ENCODE assay signal across 19 cellular contexts in genomic region chr13:43895940-43896339, GRCh38. TPM values are rescaled to one million over a fixed set of nuclear protein-coding genes. Genes with fewer than 3 reads are reported as not detected.
A peak's percentile ranks its signal among the peaks of the same experiment; 100 is the strongest.
DNase-seq lines count a peak whose midpoint lies in the region; ATAC-seq, FAIRE-seq and TF ChIP-seq lines count a peak whose summit lies in the region.
"Had no signal": no experiment of that assay in that cellular context is flagged by ENCODE, and none has a peak within 500 bp of the region (broad histone marks: within the 10 kb centered on the region; RNA-seq: fewer than 3 reads in every experiment).

No MANE protein-coding gene starts in this region.

- no peaks in the 10 kb centered on the region for H3K36me3 ChIP-seq in astrocyte (ENCODE audit: insufficient read depth, low read length)

- H3K36me3 Mint-ChIP-seq in astrocyte (ENCODE audit: low read depth, unreplicated experiment), result no peaks in the 10 kb centered on the region

- peaks cover 6% of the 10 kb centered on the region for H3K4me1 Mint-ChIP-seq in astrocyte (ENCODE audit: low read depth, unreplicated experiment)
- H3K4me1 Mint-ChIP-seq: B cell had no signal

- CTCF ChIA-PET in AG04450 (lab: Charles Lee), result interaction anchor here (1.1 to 1.2 kb wide), 3 partner anchors 10 to 588 kb away, joined by 3 to 5 read pairs (median 4); no protein-coding TSS in a partner anchor

- DNase-seq in AG04450 (ENCODE audit: low read depth, low spot score) (peak; percentile 38), astrocyte (ENCODE audit: low read depth) (peak; percentile 36), myocyte (ENCODE audit: low read depth) (peak; percentile 17), SIG-M5 (lab: John Stamatoyannopoulos, UW) (no peak), NCI-H748 (lab: John Stamatoyannopoulos, UW; ENCODE audit: unreplicated experiment) (no peak), DMS153 treated with DMSO at 0.1 percent for 48 hours (lab: John Stamatoyannopoulos, UW; ENCODE audit: unreplicated experiment) (no peak)
- DNase-seq: DND-41; GOT3; NCI-H1694 treated with DMSO at 0.1 percent for 48 hours; NCI-H748 treated with DMSO at 0.1 percent for 48 hours; NK-92 treated with Interleukin-12 subunit alpha and Interleukin-12 subunit beta, amount 100 ng/mL, for 24 hours; SHP77; SK-N-SH had no signal

- H3K27ac ChIP-seq in AG04450 (ENCODE audit: low read depth, low read length) (no peak overlapping the region), astrocyte (ENCODE audit: low read depth, low read length) (no peak overlapping the region)
- H3K27ac ChIP-seq: 22Rv1 had no signal

- no peak overlapping the region for H3K4me2 ChIP-seq in astrocyte (ENCODE audit: low read length)
- H3K4me2 ChIP-seq: SK-N-SH had no signal

- no peaks in the 10 kb centered on the region for H3K4me1 ChIP-seq in astrocyte (ENCODE audit: insufficient read depth, low read length)

- no peak overlapping the region for H3K4me3 ChIP-seq in AG04450 (ENCODE audit: low read depth, low read length)
- H3K4me3 ChIP-seq in astrocyte (ENCODE audit: insufficient read depth, low read depth, low read length), result no peak overlapping the region
- H3K4me3 ChIP-seq: K562 had no signal

- H3K27ac Mint-ChIP-seq in astrocyte (ENCODE audit: unreplicated experiment), result no peak overlapping the region
- H3K27ac Mint-ChIP-seq: B cell had no signal

- TF ChIP-seq CTCF in AG04450 (IDR thresholded peaks at IDR 0.05; ENCODE audit: low read depth, low read length), result no peak
- TF ChIP-seq CTCF in astrocyte (IDR thresholded peaks at IDR 0.05; ENCODE audit: insufficient read depth, low read depth, low read length), result no peak

- no peaks in the 10 kb centered on the region for H4K20me1 ChIP-seq in astrocyte (ENCODE audit: insufficient read depth, low read length)

- H3K79me2 ChIP-seq in astrocyte (ENCODE audit: insufficient read depth, low read length), result no peaks in the 10 kb centered on the region

- H2AFZ ChIP-seq in astrocyte (ENCODE audit: low read depth, low read length), result no peak overlapping the region

- no peaks in the 10 kb centered on the region for H3K27me3 ChIP-seq in AG04450 (ENCODE audit: control insufficient read depth, insufficient read depth, low read length)
- no peaks in the 10 kb centered on the region for H3K27me3 ChIP-seq in astrocyte (ENCODE audit: insufficient read depth, low read length)

- H3K9me3 ChIP-seq in AG04450 (ENCODE audit: control insufficient read depth, insufficient read depth, low read length) (no peaks in the 10 kb centered on the region), astrocyte (ENCODE audit: insufficient read depth, low read depth, low read length) (no peaks in the 10 kb centered on the region)
- H3K9me3 ChIP-seq: SK-N-SH had no signal

- H3K9ac ChIP-seq in astrocyte (ENCODE audit: low read length), result no peak overlapping the region
- H3K9ac ChIP-seq: SK-N-SH had no signal

- H3K9me3 Mint-ChIP-seq in astrocyte (ENCODE audit: unreplicated experiment), result no peaks in the 10 kb centered on the region

- no peaks in the 10 kb centered on the region for H3K27me3 Mint-ChIP-seq in astrocyte (ENCODE audit: low read depth, unreplicated experiment)
- H3K27me3 Mint-ChIP-seq: B cell had no signal

- H3K4me3 Mint-ChIP-seq in astrocyte (ENCODE audit: unreplicated experiment), result no peak overlapping the region
- H3K4me3 Mint-ChIP-seq: B cell had no signal

- peak; percentile 81 for ATAC-seq in esophagus mucosa
- ATAC-seq in HG02973 (IDR thresholded peaks at IDR 0.05; ENCODE audit: unreplicated experiment), result no peak
- ATAC-seq: K562 had no signal

- POLR2A ChIA-PET in AG04450 (lab: Yijun Ruan, JAX), result interaction anchor here (0.9 kb wide), 1 partner anchor 12 kb away, joined by 3 read pairs; no protein-coding TSS in a partner anchor

- no peak for FAIRE-seq in astrocyte (lab: Jason Lieb, UNC)
- FAIRE-seq: G401.6, K562 had no signal

RNA-seq across cellular contexts. Expression of gene LACC1, which starts 16.2 kb away (rescaled TPM):
- 9.0 and 11.7 TPM in 2 replicates for polyA plus RNA-seq in AG04450 (2011; rRNA removed)
- polyA minus RNA-seq in AG04450 (2011; rRNA and poly(A)+ RNA removed), result 1.2 and 3.2 TPM in 2 replicates
- 7.3 and 9.2 TPM in 2 replicates for total RNA-seq in astrocyte
- total RNA-seq in esophagus mucosa, result 5.8 TPM
- total RNA-seq in myocyte, result 4.8 and 8.8 TPM in 2 replicates
- 2.3 TPM for polyA plus RNA-seq in myocyte (2012)
- polyA plus RNA-seq: K562 had no signal

RNA-seq across cellular contexts. Expression of gene CCDC122, which starts 16.4 kb away (rescaled TPM):
- 1.6 and 1.7 TPM in 2 replicates for polyA plus RNA-seq in AG04450 (2011; rRNA removed)
- 0.74 and 1.1 TPM in 2 replicates for polyA minus RNA-seq in AG04450 (2011; rRNA and poly(A)+ RNA removed)
- total RNA-seq in astrocyte, result 5.1 and 6.7 TPM in 2 replicates
- 5.5 TPM for total RNA-seq in esophagus mucosa
- total RNA-seq in myocyte, result 5.2 and 7.7 TPM in 2 replicates
- polyA plus RNA-seq in myocyte (2012), result 3.3 TPM
- total RNA-seq: K562 had no signal
- polyA plus RNA-seq: K562 had no signal

Comparison
In these comparisons a context has a peak if more than half of its experiments do, and no peak if none do; other contexts are left out.
1. DNase-seq: peak in AG04450 (single experiment), astrocyte (single experiment) and myocyte (single experiment); none in SIG-M5 (single experiment), NCI-H748 (single experiment) and DMS153 treated with DMSO at 0.1 percent for 48 hours (single experiment).